In genomic region chr18:37303009-37303408, GRCh38 we compare ENCODE assay signal across 22 cellular contexts.
DNase-seq lines count a peak whose midpoint lies in the region; ATAC-seq and TF ChIP-seq lines count a peak whose summit lies in the region.
"Had no signal": no experiment of that assay in that cellular context is flagged by ENCODE, and none has a peak within 500 bp of the region (broad histone marks: within the 10 kb centered on the region; RNA-seq: fewer than 3 reads in every experiment).

No MANE protein-coding gene starts in this region.

- no peak for ATAC-seq in HG02840 (IDR thresholded peaks at IDR 0.05; ENCODE audit: low FRiP score, unreplicated experiment)
- ATAC-seq: A549; CD8-positive, alpha-beta T cell; GM23338; HepG2 had no signal

- H3K4me1 Mint-ChIP-seq in nephron, result peaks cover 53% of the 10 kb centered on the region
- H3K4me1 Mint-ChIP-seq: IgD-negative memory B cell had no signal

- no peak overlapping the region for H3K4me3 Mint-ChIP-seq in nephron
- H3K4me3 Mint-ChIP-seq: CD14-positive monocyte; CD8-positive, alpha-beta T cell; GM23338; HFFc6; IgD-negative memory B cell had no signal

- no peaks in the 10 kb centered on the region for H3K36me3 Mint-ChIP-seq in nephron (ENCODE audit: low read depth)
- H3K36me3 Mint-ChIP-seq: CD14-positive monocyte; CD8-positive, alpha-beta T cell had no signal

- no peaks in the 10 kb centered on the region for H3K9me3 Mint-ChIP-seq in nephron
- H3K9me3 Mint-ChIP-seq: CD14-positive monocyte; CD8-positive, alpha-beta T cell; GM23338; HFFc6 had no signal

- peak; percentile 8 for DNase-seq in NCI-H2227 (lab: John Stamatoyannopoulos, UW; ENCODE audit: unreplicated experiment)
- no peak for DNase-seq in NCI-H2227 treated with DMSO at 0.1 percent for 48 hours (lab: John Stamatoyannopoulos, UW)
- peak; percentile 30 for DNase-seq in WERI-Rb-1
- no peak for DNase-seq in retina
- no peak for DNase-seq in germinal center (ENCODE audit: low spot score)
- DNase-seq: AML-193; CD8-positive, alpha-beta T cell; COR-L47; DMS 273 treated with DMSO at 0.1 percent for 48 hours; DMS53; DND-41; EL; HCEC 1CT; HFFc6 had no signal

- no peak overlapping the region for H3K4me3 ChIP-seq in WERI-Rb-1 (ENCODE audit: low read depth, low read length)
- H3K4me3 ChIP-seq: A549, GM23338 had no signal

- no peaks in the 10 kb centered on the region for H3K36me3 ChIP-seq in WERI-Rb-1

- peaks cover 14% of the 10 kb centered on the region for H3K27me3 Mint-ChIP-seq in nephron (ENCODE audit: low read depth)

- H3K27ac ChIP-seq in WERI-Rb-1, result no peak overlapping the region
- H3K27ac ChIP-seq: 22Rv1 had no signal

- peak overlapping the region; percentile 62 to 77 (median 76) for H3K27ac Mint-ChIP-seq in nephron
- H3K27ac Mint-ChIP-seq: CD14-positive monocyte, GM23338, HFFc6 had no signal

- TF ChIP-seq CTCF in WERI-Rb-1 (IDR thresholded peaks at IDR 0.05; ENCODE audit: low read depth, low read length) (no peak), nephron (IDR thresholded peaks at IDR 0.05; ENCODE audit: unreplicated experiment in 3 of 3) (no peak)

- H3K27me3 ChIP-seq in WERI-Rb-1 (ENCODE audit: insufficient read depth, low read depth, severe bottlenecking), result no peaks in the 10 kb centered on the region

- no peaks in the 10 kb centered on the region for H3K9me3 ChIP-seq in WERI-Rb-1 (ENCODE audit: severe bottlenecking)
- H3K9me3 ChIP-seq: A549 had no signal

Comparison
In these comparisons a context has a peak if more than half of its experiments do, and no peak if none do; other contexts are left out.
1. DNase-seq: peak in NCI-H2227 (single experiment) and WERI-Rb-1 (single experiment); none in NCI-H2227 treated with DMSO at 0.1 percent for 48 hours (single experiment), retina (single experiment) and germinal center (single experiment).